ENCODE assay signal across 1 cellular context in the genomic region with DNA sequence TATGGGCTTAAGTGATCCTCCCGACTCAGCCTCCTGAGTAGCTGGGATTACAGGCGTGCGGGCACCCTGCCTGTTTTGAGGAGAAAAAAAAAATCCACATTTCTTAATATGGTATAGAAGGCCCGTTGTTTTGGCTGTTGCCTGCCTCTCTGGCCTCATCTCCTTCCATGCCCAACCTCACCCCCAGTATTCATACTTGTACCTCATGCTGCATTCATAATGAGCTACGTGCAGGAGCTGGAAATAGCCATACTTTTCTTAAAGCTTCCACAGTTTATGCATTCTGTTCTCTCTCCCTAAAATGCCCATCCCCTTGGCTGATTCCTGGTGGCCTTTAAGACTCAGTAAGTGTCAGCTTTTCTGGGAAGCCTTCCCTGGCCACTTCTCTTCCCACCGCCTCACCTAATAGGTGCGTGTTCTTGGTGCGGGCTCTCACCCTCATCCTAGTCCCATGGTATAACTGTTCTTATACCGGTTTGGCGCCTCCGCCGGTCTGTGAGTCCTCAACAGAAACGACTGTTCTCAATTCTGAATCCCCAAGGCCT.
TF ChIP-seq lines count a peak whose summit lies in the region.

No MANE protein-coding gene starts in this region.

TF ChIP-seq in H1, 55 proteins besides CTCF, POLR2A, EP300 and RAD21:
- TF ChIP-seq, protein P1, sequence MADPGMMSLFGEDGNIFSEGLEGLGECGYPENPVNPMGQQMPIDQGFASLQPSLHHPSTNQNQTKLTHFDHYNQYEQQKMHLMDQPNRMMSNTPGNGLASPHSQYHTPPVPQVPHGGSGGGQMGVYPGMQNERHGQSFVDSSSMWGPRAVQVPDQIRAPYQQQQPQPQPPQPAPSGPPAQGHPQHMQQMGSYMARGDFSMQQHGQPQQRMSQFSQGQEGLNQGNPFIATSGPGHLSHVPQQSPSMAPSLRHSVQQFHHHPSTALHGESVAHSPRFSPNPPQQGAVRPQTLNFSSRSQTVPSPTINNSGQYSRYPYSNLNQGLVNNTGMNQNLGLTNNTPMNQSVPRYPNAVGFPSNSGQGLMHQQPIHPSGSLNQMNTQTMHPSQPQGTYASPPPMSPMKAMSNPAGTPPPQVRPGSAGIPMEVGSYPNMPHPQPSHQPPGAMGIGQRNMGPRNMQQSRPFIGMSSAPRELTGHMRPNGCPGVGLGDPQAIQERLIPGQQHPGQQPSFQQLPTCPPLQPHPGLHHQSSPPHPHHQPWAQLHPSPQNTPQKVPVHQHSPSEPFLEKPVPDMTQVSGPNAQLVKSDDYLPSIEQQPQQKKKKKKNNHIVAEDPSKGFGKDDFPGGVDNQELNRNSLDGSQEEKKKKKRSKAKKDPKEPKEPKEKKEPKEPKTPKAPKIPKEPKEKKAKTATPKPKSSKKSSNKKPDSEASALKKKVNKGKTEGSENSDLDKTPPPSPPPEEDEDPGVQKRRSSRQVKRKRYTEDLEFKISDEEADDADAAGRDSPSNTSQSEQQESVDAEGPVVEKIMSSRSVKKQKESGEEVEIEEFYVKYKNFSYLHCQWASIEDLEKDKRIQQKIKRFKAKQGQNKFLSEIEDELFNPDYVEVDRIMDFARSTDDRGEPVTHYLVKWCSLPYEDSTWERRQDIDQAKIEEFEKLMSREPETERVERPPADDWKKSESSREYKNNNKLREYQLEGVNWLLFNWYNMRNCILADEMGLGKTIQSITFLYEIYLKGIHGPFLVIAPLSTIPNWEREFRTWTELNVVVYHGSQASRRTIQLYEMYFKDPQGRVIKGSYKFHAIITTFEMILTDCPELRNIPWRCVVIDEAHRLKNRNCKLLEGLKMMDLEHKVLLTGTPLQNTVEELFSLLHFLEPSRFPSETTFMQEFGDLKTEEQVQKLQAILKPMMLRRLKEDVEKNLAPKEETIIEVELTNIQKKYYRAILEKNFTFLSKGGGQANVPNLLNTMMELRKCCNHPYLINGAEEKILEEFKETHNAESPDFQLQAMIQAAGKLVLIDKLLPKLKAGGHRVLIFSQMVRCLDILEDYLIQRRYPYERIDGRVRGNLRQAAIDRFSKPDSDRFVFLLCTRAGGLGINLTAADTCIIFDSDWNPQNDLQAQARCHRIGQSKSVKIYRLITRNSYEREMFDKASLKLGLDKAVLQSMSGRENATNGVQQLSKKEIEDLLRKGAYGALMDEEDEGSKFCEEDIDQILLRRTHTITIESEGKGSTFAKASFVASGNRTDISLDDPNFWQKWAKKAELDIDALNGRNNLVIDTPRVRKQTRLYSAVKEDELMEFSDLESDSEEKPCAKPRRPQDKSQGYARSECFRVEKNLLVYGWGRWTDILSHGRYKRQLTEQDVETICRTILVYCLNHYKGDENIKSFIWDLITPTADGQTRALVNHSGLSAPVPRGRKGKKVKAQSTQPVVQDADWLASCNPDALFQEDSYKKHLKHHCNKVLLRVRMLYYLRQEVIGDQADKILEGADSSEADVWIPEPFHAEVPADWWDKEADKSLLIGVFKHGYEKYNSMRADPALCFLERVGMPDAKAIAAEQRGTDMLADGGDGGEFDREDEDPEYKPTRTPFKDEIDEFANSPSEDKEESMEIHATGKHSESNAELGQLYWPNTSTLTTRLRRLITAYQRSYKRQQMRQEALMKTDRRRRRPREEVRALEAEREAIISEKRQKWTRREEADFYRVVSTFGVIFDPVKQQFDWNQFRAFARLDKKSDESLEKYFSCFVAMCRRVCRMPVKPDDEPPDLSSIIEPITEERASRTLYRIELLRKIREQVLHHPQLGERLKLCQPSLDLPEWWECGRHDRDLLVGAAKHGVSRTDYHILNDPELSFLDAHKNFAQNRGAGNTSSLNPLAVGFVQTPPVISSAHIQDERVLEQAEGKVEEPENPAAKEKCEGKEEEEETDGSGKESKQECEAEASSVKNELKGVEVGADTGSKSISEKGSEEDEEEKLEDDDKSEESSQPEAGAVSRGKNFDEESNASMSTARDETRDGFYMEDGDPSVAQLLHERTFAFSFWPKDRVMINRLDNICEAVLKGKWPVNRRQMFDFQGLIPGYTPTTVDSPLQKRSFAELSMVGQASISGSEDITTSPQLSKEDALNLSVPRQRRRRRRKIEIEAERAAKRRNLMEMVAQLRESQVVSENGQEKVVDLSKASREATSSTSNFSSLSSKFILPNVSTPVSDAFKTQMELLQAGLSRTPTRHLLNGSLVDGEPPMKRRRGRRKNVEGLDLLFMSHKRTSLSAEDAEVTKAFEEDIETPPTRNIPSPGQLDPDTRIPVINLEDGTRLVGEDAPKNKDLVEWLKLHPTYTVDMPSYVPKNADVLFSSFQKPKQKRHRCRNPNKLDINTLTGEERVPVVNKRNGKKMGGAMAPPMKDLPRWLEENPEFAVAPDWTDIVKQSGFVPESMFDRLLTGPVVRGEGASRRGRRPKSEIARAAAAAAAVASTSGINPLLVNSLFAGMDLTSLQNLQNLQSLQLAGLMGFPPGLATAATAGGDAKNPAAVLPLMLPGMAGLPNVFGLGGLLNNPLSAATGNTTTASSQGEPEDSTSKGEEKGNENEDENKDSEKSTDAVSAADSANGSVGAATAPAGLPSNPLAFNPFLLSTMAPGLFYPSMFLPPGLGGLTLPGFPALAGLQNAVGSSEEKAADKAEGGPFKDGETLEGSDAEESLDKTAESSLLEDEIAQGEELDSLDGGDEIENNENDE (IDR thresholded peaks at IDR 0.05; ENCODE audit: insufficient replicate concordance, low read length), result no peak
- TF ChIP-seq KDM5A (IDR thresholded peaks at IDR 0.05; ENCODE audit: low read length) (no peak), HDAC2 (IDR thresholded peaks at IDR 0.05; ENCODE audit: borderline replicate concordance in 1 of 2, low read depth in 2 of 2, low read length in 2 of 2) (no peak), FOSL1 (IDR thresholded peaks at IDR 0.05; ENCODE audit: insufficient read depth, low read depth, low read length) (no peak), SIN3A (conservative IDR thresholded peaks at IDR 0.05 in 1 of 2, IDR thresholded peaks at IDR 0.05 in 1 of 2; ENCODE audit: low read depth in 1 of 2, low read length in 2 of 2) (no peak), EGR1 (IDR thresholded peaks at IDR 0.05; ENCODE audit: borderline replicate concordance, low read depth, low read length) (no peak), SIRT6 (IDR thresholded peaks at IDR 0.05; ENCODE audit: low read length) (no peak), GABPA (IDR thresholded peaks at IDR 0.05; ENCODE audit: borderline replicate concordance, insufficient read depth, low read length) (no peak), TAF7 (optimal IDR thresholded peaks at IDR 0.05; ENCODE audit: borderline replicate concordance, low read depth, low read length) (no peak), CREB1 (IDR thresholded peaks at IDR 0.05) (no peak), SAP30 (IDR thresholded peaks at IDR 0.05; ENCODE audit: insufficient read depth, insufficient replicate concordance, low read length) (no peak), SP4 (IDR thresholded peaks at IDR 0.05; ENCODE audit: low read length) (no peak), CBX5 (IDR thresholded peaks at IDR 0.05; ENCODE audit: low read depth, low read length) (no peak), KDM1A (IDR thresholded peaks at IDR 0.05; ENCODE audit: borderline replicate concordance, low read length) (no peak), BACH1 (IDR thresholded peaks at IDR 0.05; ENCODE audit: low read length) (no peak), TBP (IDR thresholded peaks at IDR 0.05; ENCODE audit: low read depth, low read length) (no peak)
- TF ChIP-seq, protein P2, sequence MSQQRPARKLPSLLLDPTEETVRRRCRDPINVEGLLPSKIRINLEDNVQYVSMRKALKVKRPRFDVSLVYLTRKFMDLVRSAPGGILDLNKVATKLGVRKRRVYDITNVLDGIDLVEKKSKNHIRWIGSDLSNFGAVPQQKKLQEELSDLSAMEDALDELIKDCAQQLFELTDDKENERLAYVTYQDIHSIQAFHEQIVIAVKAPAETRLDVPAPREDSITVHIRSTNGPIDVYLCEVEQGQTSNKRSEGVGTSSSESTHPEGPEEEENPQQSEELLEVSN (IDR thresholded peaks at IDR 0.05), result no peak
- TF ChIP-seq, protein P3, sequence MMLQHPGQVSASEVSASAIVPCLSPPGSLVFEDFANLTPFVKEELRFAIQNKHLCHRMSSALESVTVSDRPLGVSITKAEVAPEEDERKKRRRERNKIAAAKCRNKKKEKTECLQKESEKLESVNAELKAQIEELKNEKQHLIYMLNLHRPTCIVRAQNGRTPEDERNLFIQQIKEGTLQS (IDR thresholded peaks at IDR 0.05; ENCODE audit: insufficient read depth, low read depth, low read length), result no peak
- TF ChIP-seq, protein P4, sequence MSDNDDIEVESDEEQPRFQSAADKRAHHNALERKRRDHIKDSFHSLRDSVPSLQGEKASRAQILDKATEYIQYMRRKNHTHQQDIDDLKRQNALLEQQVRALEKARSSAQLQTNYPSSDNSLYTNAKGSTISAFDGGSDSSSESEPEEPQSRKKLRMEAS (IDR thresholded peaks at IDR 0.05), result no peak
- TF ChIP-seq, protein P5, sequence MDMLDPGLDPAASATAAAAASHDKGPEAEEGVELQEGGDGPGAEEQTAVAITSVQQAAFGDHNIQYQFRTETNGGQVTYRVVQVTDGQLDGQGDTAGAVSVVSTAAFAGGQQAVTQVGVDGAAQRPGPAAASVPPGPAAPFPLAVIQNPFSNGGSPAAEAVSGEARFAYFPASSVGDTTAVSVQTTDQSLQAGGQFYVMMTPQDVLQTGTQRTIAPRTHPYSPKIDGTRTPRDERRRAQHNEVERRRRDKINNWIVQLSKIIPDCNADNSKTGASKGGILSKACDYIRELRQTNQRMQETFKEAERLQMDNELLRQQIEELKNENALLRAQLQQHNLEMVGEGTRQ (IDR thresholded peaks at IDR 0.05; ENCODE audit: low read length), result no peak
